8 cellular contexts compared by ENCODE assay signal in the genomic region with DNA sequence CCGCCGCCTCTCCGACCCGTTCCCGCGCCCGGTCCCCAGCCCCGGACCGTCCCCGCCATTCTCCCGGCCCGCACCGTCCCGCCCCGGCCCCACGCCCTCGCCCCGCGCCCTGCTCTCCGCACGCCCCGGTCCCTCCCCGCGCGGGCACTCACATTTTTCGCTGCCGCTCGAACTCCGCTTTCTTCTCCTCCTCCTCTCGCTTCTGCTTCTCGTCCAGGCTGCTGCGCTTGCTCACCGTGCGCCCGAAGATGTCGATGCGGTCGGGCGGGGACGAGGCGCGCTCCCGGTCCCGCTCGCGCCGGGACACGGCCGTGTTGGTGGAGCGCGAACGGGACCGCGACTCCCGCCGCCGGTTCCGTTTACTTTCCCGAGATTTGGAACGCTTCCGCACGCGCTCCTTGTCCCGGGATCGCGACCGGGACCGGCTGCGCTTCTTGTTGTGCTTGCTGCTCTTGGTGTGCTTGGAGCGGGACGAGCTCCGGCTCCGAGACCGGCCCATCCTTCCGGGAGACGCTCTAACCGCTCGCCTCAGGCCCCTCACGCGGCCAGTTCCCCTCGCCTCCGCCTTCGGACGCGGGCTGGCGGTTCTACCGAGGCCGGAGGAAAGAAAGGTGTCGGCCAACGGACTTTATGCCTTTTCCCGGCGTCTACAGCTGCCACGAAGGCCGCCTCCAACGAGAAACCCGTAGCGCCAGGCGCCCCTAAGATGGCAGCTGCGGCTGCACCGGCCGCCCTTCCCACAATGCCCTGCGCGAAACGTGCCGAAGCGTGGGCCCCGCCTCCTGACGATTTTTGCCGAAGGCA. TPM values are rescaled to one million over a fixed set of nuclear protein-coding genes. Genes with fewer than 3 reads are reported as not detected.
DNase-seq lines count a peak whose midpoint lies in the region; ATAC-seq, FAIRE-seq and TF ChIP-seq lines count a peak whose summit lies in the region.

A gene with protein sequence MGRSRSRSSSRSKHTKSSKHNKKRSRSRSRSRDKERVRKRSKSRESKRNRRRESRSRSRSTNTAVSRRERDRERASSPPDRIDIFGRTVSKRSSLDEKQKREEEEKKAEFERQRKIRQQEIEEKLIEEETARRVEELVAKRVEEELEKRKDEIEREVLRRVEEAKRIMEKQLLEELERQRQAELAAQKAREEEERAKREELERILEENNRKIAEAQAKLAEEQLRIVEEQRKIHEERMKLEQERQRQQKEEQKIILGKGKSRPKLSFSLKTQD (minus strand): TSS at position 717 of the 804 bp plus-strand sequence. CDS start 218 bp downstream, at position 499.

- CTCF ChIA-PET in WTC11 (lab: Charles Lee): interaction anchor here (1.7 to 2.9 kb wide), 3 partner anchors 32 to 229 kb away, joined by 4 to 13 read pairs (median 6); a partner anchor contains a TSS

- no peak for FAIRE-seq in bronchial epithelial cell (lab: Jason Lieb, UNC)

- peaks cover 6% of the 10 kb centered on the region for H3K36me3 Mint-ChIP-seq in WTC11

- H3K27me3 ChIP-seq in bronchial epithelial cell (ENCODE audit: control insufficient read depth, insufficient read depth, low read length): no peaks in the 10 kb centered on the region

- TF ChIP-seq CTCF in 22Rv1 (IDR thresholded peaks at IDR 0.05) (no peak), WTC11 (IDR thresholded peaks at IDR 0.05) (no peak), bronchial epithelial cell (IDR thresholded peaks at IDR 0.05; ENCODE audit: insufficient read depth, low read length, severe bottlenecking) (no peak)

- H3K27ac Mint-ChIP-seq in WTC11: peak within 1 kb of the TSS; percentile 97

- peak within 1 kb of the TSS; percentile 95 for H3K27ac ChIP-seq in 22Rv1

- peak within 1 kb of the TSS; percentile 92 for H3K4me3 ChIP-seq in bronchial epithelial cell (ENCODE audit: low read depth, low read length)

- no peaks in the 10 kb centered on the region for H3K27me3 Mint-ChIP-seq in WTC11 (ENCODE audit: low read depth)

- no peaks in the 10 kb centered on the region for H3K36me3 ChIP-seq in bronchial epithelial cell (ENCODE audit: control insufficient read depth, insufficient read depth, low read length)

- POLR2A ChIA-PET in WTC11 (lab: Charles Lee): interaction anchor here (1.1 to 2.1 kb wide), 7 partner anchors 14 to 351 kb away, joined by 3 to 9 read pairs (median 3); a partner anchor contains a TSS

- peaks cover 49% of the 10 kb centered on the region for H3K4me1 Mint-ChIP-seq in WTC11

- H3K9me3 Mint-ChIP-seq in WTC11: no peaks in the 10 kb centered on the region

- peak; percentile 72 for ATAC-seq in GM18511 (IDR thresholded peaks at IDR 0.05; ENCODE audit: unreplicated experiment)
- ATAC-seq in HG03025 (IDR thresholded peaks at IDR 0.05; ENCODE audit: low FRiP score, unreplicated experiment): peak; percentile 63
- ATAC-seq in WTC11: peak; percentile 62

- peak; percentile 50 for DNase-seq in NCI-H2107 (lab: John Stamatoyannopoulos, UW)
- DNase-seq in WTC11 (ENCODE audit: low spot score): peak; percentile 95
- DNase-seq in bronchial epithelial cell (ENCODE audit: low read depth): peak; percentile 76
- peak; percentile 95 for DNase-seq in inferior parietal cortex (ENCODE audit: extremely low spot score)
- peak; percentile 96 for DNase-seq in stimulated activated CD4-positive, alpha-beta T cell treated with anti-CD3 and anti-CD28 coated beads, Interleukin-12 subunit alpha, Interleukin-12 subunit beta, amount 100 ng/mL, for 4 hours

- H3K4me3 Mint-ChIP-seq in WTC11: peak within 1 kb of the TSS; percentile 99

TF ChIP-seq in WTC11, 78 proteins besides CTCF, POLR2A, EP300 and RAD21 (continues in another document):
- TF ChIP-seq CREM (CRISPR knock-in tag; IDR thresholded peaks at IDR 0.05): 0 out of 2 replicates have a peak, but pooled peaks have one; percentile 49
- TF ChIP-seq, protein P1, sequence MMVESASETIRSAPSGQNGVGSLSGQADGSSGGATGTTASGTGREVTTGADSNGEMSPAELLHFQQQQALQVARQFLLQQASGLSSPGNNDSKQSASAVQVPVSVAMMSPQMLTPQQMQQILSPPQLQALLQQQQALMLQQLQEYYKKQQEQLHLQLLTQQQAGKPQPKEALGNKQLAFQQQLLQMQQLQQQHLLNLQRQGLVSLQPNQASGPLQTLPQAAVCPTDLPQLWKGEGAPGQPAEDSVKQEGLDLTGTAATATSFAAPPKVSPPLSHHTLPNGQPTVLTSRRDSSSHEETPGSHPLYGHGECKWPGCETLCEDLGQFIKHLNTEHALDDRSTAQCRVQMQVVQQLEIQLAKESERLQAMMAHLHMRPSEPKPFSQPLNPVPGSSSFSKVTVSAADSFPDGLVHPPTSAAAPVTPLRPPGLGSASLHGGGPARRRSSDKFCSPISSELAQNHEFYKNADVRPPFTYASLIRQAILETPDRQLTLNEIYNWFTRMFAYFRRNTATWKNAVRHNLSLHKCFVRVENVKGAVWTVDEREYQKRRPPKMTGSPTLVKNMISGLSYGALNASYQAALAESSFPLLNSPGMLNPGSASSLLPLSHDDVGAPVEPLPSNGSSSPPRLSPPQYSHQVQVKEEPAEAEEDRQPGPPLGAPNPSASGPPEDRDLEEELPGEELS (CRISPR knock-in tag; IDR thresholded peaks at IDR 0.05): peak; percentile 44; the same call in 1 of the 2 replicates
- TF ChIP-seq, protein P2, sequence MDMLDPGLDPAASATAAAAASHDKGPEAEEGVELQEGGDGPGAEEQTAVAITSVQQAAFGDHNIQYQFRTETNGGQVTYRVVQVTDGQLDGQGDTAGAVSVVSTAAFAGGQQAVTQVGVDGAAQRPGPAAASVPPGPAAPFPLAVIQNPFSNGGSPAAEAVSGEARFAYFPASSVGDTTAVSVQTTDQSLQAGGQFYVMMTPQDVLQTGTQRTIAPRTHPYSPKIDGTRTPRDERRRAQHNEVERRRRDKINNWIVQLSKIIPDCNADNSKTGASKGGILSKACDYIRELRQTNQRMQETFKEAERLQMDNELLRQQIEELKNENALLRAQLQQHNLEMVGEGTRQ (CRISPR knock-in tag; IDR thresholded peaks at IDR 0.05): peak; percentile 35
- TF ChIP-seq ESRRA (CRISPR knock-in tag; IDR thresholded peaks at IDR 0.05; ENCODE audit: borderline replicate concordance): 0 out of 2 replicates have a peak, but pooled peaks have one; percentile 25
- TF ChIP-seq SMAD4 (CRISPR knock-in tag; IDR thresholded peaks at IDR 0.05): no peak
- TF ChIP-seq ZNF423 (CRISPR knock-in tag; IDR thresholded peaks at IDR 0.05): no peak
- peak; percentile 68 for TF ChIP-seq SP1 (CRISPR knock-in tag; conservative IDR thresholded peaks at IDR 0.05)
- TF ChIP-seq NR3C1 (CRISPR knock-in tag; conservative IDR thresholded peaks at IDR 0.05; ENCODE audit: low read depth): no peak
- TF ChIP-seq NFE2L1 (CRISPR knock-in tag; IDR thresholded peaks at IDR 0.05): no peak
- TF ChIP-seq, protein P3, sequence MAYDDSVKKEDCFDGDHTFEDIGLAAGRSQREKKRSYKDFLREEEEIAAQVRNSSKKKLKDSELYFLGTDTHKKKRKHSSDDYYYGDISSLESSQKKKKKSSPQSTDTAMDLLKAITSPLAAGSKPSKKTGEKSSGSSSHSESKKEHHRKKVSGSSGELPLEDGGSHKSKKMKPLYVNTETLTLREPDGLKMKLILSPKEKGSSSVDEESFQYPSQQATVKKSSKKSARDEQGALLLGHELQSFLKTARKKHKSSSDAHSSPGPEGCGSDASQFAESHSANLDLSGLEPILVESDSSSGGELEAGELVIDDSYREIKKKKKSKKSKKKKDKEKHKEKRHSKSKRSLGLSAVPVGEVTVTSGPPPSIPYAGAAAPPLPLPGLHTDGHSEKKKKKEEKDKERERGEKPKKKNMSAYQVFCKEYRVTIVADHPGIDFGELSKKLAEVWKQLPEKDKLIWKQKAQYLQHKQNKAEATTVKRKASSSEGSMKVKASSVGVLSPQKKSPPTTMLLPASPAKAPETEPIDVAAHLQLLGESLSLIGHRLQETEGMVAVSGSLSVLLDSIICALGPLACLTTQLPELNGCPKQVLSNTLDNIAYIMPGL (CRISPR knock-in tag; IDR thresholded peaks at IDR 0.05): peak; percentile 37
- TF ChIP-seq, protein P4, sequence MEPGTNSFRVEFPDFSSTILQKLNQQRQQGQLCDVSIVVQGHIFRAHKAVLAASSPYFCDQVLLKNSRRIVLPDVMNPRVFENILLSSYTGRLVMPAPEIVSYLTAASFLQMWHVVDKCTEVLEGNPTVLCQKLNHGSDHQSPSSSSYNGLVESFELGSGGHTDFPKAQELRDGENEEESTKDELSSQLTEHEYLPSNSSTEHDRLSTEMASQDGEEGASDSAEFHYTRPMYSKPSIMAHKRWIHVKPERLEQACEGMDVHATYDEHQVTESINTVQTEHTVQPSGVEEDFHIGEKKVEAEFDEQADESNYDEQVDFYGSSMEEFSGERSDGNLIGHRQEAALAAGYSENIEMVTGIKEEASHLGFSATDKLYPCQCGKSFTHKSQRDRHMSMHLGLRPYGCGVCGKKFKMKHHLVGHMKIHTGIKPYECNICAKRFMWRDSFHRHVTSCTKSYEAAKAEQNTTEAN (CRISPR knock-in tag; IDR thresholded peaks at IDR 0.05): 0 out of 2 replicates have a peak, but pooled peaks have one; percentile 26
- TF ChIP-seq, protein P5, sequence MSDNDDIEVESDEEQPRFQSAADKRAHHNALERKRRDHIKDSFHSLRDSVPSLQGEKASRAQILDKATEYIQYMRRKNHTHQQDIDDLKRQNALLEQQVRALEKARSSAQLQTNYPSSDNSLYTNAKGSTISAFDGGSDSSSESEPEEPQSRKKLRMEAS (CRISPR knock-in tag; IDR thresholded peaks at IDR 0.05): peak; percentile 53
- peak; percentile 67; the same call in 1 of the 2 replicates for TF ChIP-seq SMAD3 (CRISPR knock-in tag; IDR thresholded peaks at IDR 0.05; ENCODE audit: borderline replicate concordance)

RNA-seq across cellular contexts. Expression of the gene that starts here (rescaled TPM):
- 115 to 130 TPM (median 125 TPM) in 3 replicates for total RNA-seq in WTC11 (2021)
- total RNA-seq in bronchial epithelial cell: 31.9 and 48.4 TPM in 2 replicates

Comparison
In these comparisons a context has a peak if more than half of its experiments do, and no peak if none do; other contexts are left out.
1. Peak in every context shown above with its lines: DNase-seq, ATAC-seq, H3K4me3 ChIP-seq and H3K27ac ChIP-seq.